1 cellular context compared by ENCODE assay signal in genomic region chr9:133869674-133870419, GRCh38.
TF ChIP-seq lines count a peak whose summit lies in the region.

No MANE protein-coding gene starts in this region.

TF ChIP-seq in K562, 482 proteins besides CTCF, POLR2A, EP300 and RAD21 (continued from another document and continues in another):
- TF ChIP-seq NKRF (IDR thresholded peaks at IDR 0.05; ENCODE audit: borderline replicate concordance) = no peak
- TF ChIP-seq ATF4 (CRISPR knock-in tag; IDR thresholded peaks at IDR 0.05) = no peak
- peak; percentile 54 for TF ChIP-seq HMGN3 (IDR thresholded peaks at IDR 0.05; ENCODE audit: borderline replicate concordance, extremely low read depth, insufficient read length, low read depth, low read length)
- TF ChIP-seq HMG20A (CRISPR knock-in tag; conservative IDR thresholded peaks at IDR 0.05) = no peak
- TF ChIP-seq IFI16 (CRISPR knock-in tag; IDR thresholded peaks at IDR 0.05) = no peak
- no peak for TF ChIP-seq KDM4B (IDR thresholded peaks at IDR 0.05; ENCODE audit: borderline replicate concordance in 2 of 2, low read depth in 1 of 2)
- TF ChIP-seq MAZ (CRISPR knock-in tag; conservative IDR thresholded peaks at IDR 0.05 in 1 of 2, IDR thresholded peaks at IDR 0.05 in 1 of 2) = 0 out of 4 replicates have a peak, but pooled peaks of 1 of the 2 experiments have one; percentile 46
- TF ChIP-seq E2F1 (CRISPR knock-in tag; IDR thresholded peaks at IDR 0.05) = no peak
- TF ChIP-seq SREBF2 (CRISPR knock-in tag; IDR thresholded peaks at IDR 0.05) = no peak
- peak; percentile 25 for TF ChIP-seq CHD4 (IDR thresholded peaks at IDR 0.05; ENCODE audit: insufficient read depth, insufficient replicate concordance, low read depth, low read length, poor library complexity, severe bottlenecking)
- TF ChIP-seq TCF7 (IDR thresholded peaks at IDR 0.05; ENCODE audit: borderline replicate concordance) = no peak
- no peak for TF ChIP-seq FOXK2 (conservative IDR thresholded peaks at IDR 0.05 in 1 of 2, IDR thresholded peaks at IDR 0.05 in 1 of 2; ENCODE audit: low read depth in 2 of 2)
- peak; percentile 52; the same call in 1 of the 2 replicates for TF ChIP-seq HLTF (IDR thresholded peaks at IDR 0.05)
- TF ChIP-seq MAFF (IDR thresholded peaks at IDR 0.05; ENCODE audit: low read length) = no peak
- TF ChIP-seq SFPQ (IDR thresholded peaks at IDR 0.05; ENCODE audit: low read depth, low read length) = no peak
- no peak for TF ChIP-seq NFATC3 (IDR thresholded peaks at IDR 0.05)
- TF ChIP-seq ZBTB43 (CRISPR knock-in tag; IDR thresholded peaks at IDR 0.05) = no peak
- peak; percentile 70 for TF ChIP-seq ATF7 (IDR thresholded peaks at IDR 0.05)
- TF ChIP-seq PML (IDR thresholded peaks at IDR 0.05; ENCODE audit: low read length) = peak; percentile 91
- peak; percentile 75; the same call in 1 of the 2 replicates for TF ChIP-seq STAT5A (IDR thresholded peaks at IDR 0.05; ENCODE audit: borderline replicate concordance, low read length)
- TF ChIP-seq ARID1B (IDR thresholded peaks at IDR 0.05) = peak; percentile 97
- TF ChIP-seq CXXC5 (CRISPR knock-in tag; IDR thresholded peaks at IDR 0.05) = peak; percentile 98
- TF ChIP-seq PRPF4 (IDR thresholded peaks at IDR 0.05; ENCODE audit: insufficient read depth, low read depth, low read length, poor library complexity, severe bottlenecking) = no peak
- no peak for TF ChIP-seq CTCFL (IDR thresholded peaks at IDR 0.05; ENCODE audit: borderline replicate concordance, insufficient read depth, low read depth, low read length, poor library complexity, severe bottlenecking)
- no peak for TF ChIP-seq ZHX1 (conservative IDR thresholded peaks at IDR 0.05; ENCODE audit: low read length)
- peak in 1 of 2 experiments; percentile 81; a peak in 2 of 4 replicates for TF ChIP-seq ZNF639 (CRISPR knock-in tag; conservative IDR thresholded peaks at IDR 0.05 in 1 of 2, IDR thresholded peaks at IDR 0.05 in 1 of 2)
- 0 out of 4 replicates have a peak, but pooled peaks of 1 of the 2 experiments have one; percentile 61 for TF ChIP-seq ARNT (IDR thresholded peaks at IDR 0.05)
- TF ChIP-seq ZNF197 (CRISPR knock-in tag; IDR thresholded peaks at IDR 0.05; ENCODE audit: low read depth) = no peak
- no peak for TF ChIP-seq SIRT6 (IDR thresholded peaks at IDR 0.05; ENCODE audit: low read depth, low read length)
- TF ChIP-seq WHSC1 (IDR thresholded peaks at IDR 0.05; ENCODE audit: low read length) = no peak
- TF ChIP-seq ZNF518B (CRISPR knock-in tag; IDR thresholded peaks at IDR 0.05) = no peak
- no peak for TF ChIP-seq ZNF740 (CRISPR knock-in tag; IDR thresholded peaks at IDR 0.05)
- TF ChIP-seq ZNF740 (tag; IDR thresholded peaks at IDR 0.05) = no peak
- no peak for TF ChIP-seq HBP1 (CRISPR knock-in tag; IDR thresholded peaks at IDR 0.05)
- no peak for TF ChIP-seq HNRNPUL1 (IDR thresholded peaks at IDR 0.05; ENCODE audit: low read length)
- TF ChIP-seq GTF2B (IDR thresholded peaks at IDR 0.05; ENCODE audit: extremely low read depth, insufficient read length) = no peak
- TF ChIP-seq ZNF766 (CRISPR knock-in tag; conservative IDR thresholded peaks at IDR 0.05) = peak; percentile 79
